In genomic region chr5:69370335-69370734, GRCh38 we compare ENCODE assay signal across 1 cellular context.
A peak's percentile ranks its signal among the peaks of the same experiment; 100 is the strongest.
TF ChIP-seq lines count a peak whose summit lies in the region.
"Not testable (repeated sequence)": the region's sequence is repeated elsewhere in the genome, so short reads cannot be mapped to it uniquely, and the experiment has no call there.

No MANE protein-coding gene starts in this region.

TF ChIP-seq in K562, 482 proteins besides CTCF, POLR2A, EP300 and RAD21:
- peak; percentile 20; the same call in 1 of the 2 replicates for TF ChIP-seq THRA (IDR thresholded peaks at IDR 0.05)
- TF ChIP-seq FOXJ2 (tag; IDR thresholded peaks at IDR 0.05), result 0 out of 2 replicates have a peak, but pooled peaks have one; percentile 37
- TF ChIP-seq TBP (optimal IDR thresholded peaks at IDR 0.05; ENCODE audit: low read depth, low read length), result peak; percentile 19
- TF ChIP-seq ZBTB40 (IDR thresholded peaks at IDR 0.05), result 0 out of 2 replicates have a peak, but pooled peaks have one; percentile 6
- TF ChIP-seq ZBTB40 (CRISPR knock-in tag; IDR thresholded peaks at IDR 0.05), result not testable (repeated sequence)
- TF ChIP-seq EGR1 (conservative IDR thresholded peaks at IDR 0.05), result peak; percentile 40
TF ChIP-seq in K562: peak in this region for 5; not testable (repeated sequence) for 477.
